ENCODE assay signal across 8 cellular contexts in genomic region chr1:113812661-113813135, GRCh38. TPM values are rescaled to one million over a fixed set of nuclear protein-coding genes. Genes with fewer than 3 reads are reported as not detected.
DNase-seq lines count a peak whose midpoint lies in the region; ATAC-seq, FAIRE-seq and TF ChIP-seq lines count a peak whose summit lies in the region.

No MANE protein-coding gene starts in this region.

- FAIRE-seq in RCC 7860 (lab: Jason Lieb, UNC): no peak

- POLR2A ChIA-PET in BJ (lab: Charles Lee): interaction anchor here (0.7 to 0.9 kb wide), 2 partner anchors 17 to 44 kb away, joined by 3 to 4 read pairs; no protein-coding TSS in a partner anchor

- H3K36me3 ChIP-seq in BJ (ENCODE audit: control insufficient read depth, insufficient read depth, low read length): no peaks in the 10 kb centered on the region
- no peaks in the 10 kb centered on the region for H3K36me3 ChIP-seq in testis (ENCODE audit: low read depth, missing control alignments)

- H3K9me3 ChIP-seq in testis: no peaks in the 10 kb centered on the region

- peaks cover 10% of the 10 kb centered on the region for H3K4me1 ChIP-seq in testis

- TF ChIP-seq CTCF in BJ (IDR thresholded peaks at IDR 0.05; ENCODE audit: insufficient read depth, low read depth, low read length) (no peak), astrocyte of the spinal cord (IDR thresholded peaks at IDR 0.05; ENCODE audit: low read depth, low read length) (no peak), testis (IDR thresholded peaks at IDR 0.05) (no peak)

- no peak for ATAC-seq in left colon

- intact Hi-C loops in left colon (cut with DNase I, micrococcal nuclease): no loop called here
- intact Hi-C loops in testis (cut with DNase I; ENCODE audit: low total_unique reads): no loop called here

- in situ Hi-C loops in astrocyte of the spinal cord (cut with HindIII; ENCODE audit: low sequenced_read_pairs): no loop called here

- H3K4me3 ChIP-seq in BJ (ENCODE audit: low read depth, low read length) (peak overlapping the region; percentile 45), astrocyte of the spinal cord (ENCODE audit: low read depth, low read length) (peak overlapping the region; percentile 50), testis (peak overlapping the region; percentile 91 to 96)

- no peak for TF ChIP-seq POLR2A in testis (IDR thresholded peaks at IDR 0.05)

- H3K27ac ChIP-seq in testis: peak overlapping the region; percentile 95

- DNase-seq in BJ (ENCODE audit: low read depth) (no peak), HuH-7 (ENCODE audit: low spot score) (peak; percentile 26), astrocyte of the spinal cord (ENCODE audit: low read depth, low spot score) (no peak), left colon (peak; percentile 27 to 32), testis (peak; percentile 45), inferior parietal cortex (ENCODE audit: extremely low spot score) (no peak), RCC 7860 (ENCODE audit: low spot score) (no peak), kidney glomerular epithelial cell (lab: John Stamatoyannopoulos, UW) (no peak)

- 12 to 17% methylated on average over 13 of the region's 13 CpGs for WGBS in testis, 2 donors

- H3K27me3 ChIP-seq in BJ (ENCODE audit: control insufficient read depth, insufficient read depth, low read length) (no peaks in the 10 kb centered on the region), testis (no peaks in the 10 kb centered on the region)

- CTCF ChIA-PET in BJ (lab: Yijun Ruan, JAX): interaction anchor here (1.3 kb wide), 1 partner anchor 16 kb away, joined by 4 read pairs; no protein-coding TSS in a partner anchor

RNA-seq across cellular contexts. Expression of gene RSBN1, which starts 0.4 kb away (rescaled TPM):
- polyA plus RNA-seq in BJ (2011; rRNA removed): 4.0 and 11.0 TPM in 2 replicates
- 8.7 and 13.6 TPM in 2 replicates for polyA minus RNA-seq in BJ (2011; rRNA and poly(A)+ RNA removed)
- total RNA-seq in left colon: 10 to 100 TPM; 23.6 to 28.5 TPM
- total RNA-seq in testis: 10 to 100 TPM; 28.5 to 32.5 TPM
- polyA plus RNA-seq in testis (ENCODE audit: insufficient read depth, low read depth, low replicate concordance): 27.5 TPM

RNA-seq across cellular contexts. Expression of gene PHTF1, which starts 53.4 kb away (rescaled TPM):
- 7.4 and 10.9 TPM in 2 replicates for polyA plus RNA-seq in BJ (2011; rRNA removed)
- 9.4 and 11.1 TPM in 2 replicates for polyA minus RNA-seq in BJ (2011; rRNA and poly(A)+ RNA removed)
- total RNA-seq in left colon: 1 to 10 TPM; 7.3 to 9.2 TPM
- total RNA-seq in testis: 10 to 100 TPM; 29.2 to 46.4 TPM
- 61.7 TPM for polyA plus RNA-seq in testis (ENCODE audit: insufficient read depth, low read depth, low replicate concordance)

RNA-seq across cellular contexts. Expression of gene PTPN22, which starts 58.8 kb away (rescaled TPM):
- polyA plus RNA-seq in BJ (2011; rRNA removed) (0.02 and 0.06 TPM in 2 replicates), testis (ENCODE audit: insufficient read depth, low read depth, low replicate concordance) (1.6 TPM)
- not detected in 2 replicates for polyA minus RNA-seq in BJ (2011; rRNA and poly(A)+ RNA removed)
- total RNA-seq in left colon (1 to 10 TPM; 5.6 to 5.7 TPM), testis (1 to 10 TPM in 1 of 2 donors, under 1 TPM in 1; 0.39 to 1.4 TPM)

Comparison
In these comparisons a context has a peak if more than half of its experiments do, and no peak if none do; other contexts are left out.
1. DNase-seq: peak in HuH-7 (single experiment), left colon (2 of 2) and testis (single experiment); none in BJ (single experiment), astrocyte of the spinal cord (single experiment), inferior parietal cortex (single experiment), RCC 7860 (single experiment) and kidney glomerular epithelial cell (single experiment).
2. Peak in every context shown above with its lines, with median percentiles within 50 percentile points of each other: H3K4me3 ChIP-seq.